ENCODE assay signal across 12 cellular contexts in the genomic region with DNA sequence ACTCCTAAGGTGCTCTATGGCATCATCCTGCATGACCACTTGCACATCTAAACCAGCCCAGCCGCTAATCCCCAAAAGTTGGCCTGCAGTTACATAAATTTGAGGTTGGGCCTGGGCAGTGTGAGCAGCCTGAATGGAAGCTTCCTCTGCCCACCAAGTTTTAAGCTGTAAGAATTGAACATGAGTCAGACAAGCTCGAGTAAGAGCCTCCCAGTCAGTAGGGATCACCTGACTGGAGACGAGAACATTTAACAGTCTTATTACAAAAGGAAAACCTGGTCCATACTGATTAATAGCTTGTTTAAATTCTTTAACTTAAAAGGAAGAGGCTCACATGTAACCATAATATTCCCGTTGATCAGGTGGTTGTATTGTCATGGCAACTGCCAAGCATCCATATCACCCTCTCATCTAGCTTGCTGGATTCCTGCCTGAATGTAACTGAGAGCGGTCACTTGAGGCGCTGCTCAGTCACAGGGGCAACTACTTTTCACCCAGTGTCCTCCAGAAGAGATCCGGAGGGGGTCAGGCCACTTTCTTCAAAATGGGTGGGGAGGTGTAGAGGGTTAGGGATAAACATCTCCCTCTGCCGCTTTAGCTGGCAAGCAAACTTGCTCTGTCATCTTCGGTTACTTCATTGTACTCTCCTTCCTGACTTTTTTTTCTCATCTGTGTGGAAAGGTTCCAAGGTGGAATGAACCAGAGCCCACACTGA. TPM values are rescaled to one million over a fixed set of nuclear protein-coding genes. Genes with fewer than 3 reads are reported as not detected.
DNase-seq lines count a peak whose midpoint lies in the region; ATAC-seq and TF ChIP-seq lines count a peak whose summit lies in the region.
"Had no signal": no experiment of that assay in that cellular context is flagged by ENCODE, and none has a peak within 500 bp of the region (broad histone marks: within the 10 kb centered on the region; RNA-seq: fewer than 3 reads in every experiment).

No MANE protein-coding gene starts in this region.

- H3K4me1 Mint-ChIP-seq in H9 (peaks cover 9 to 16% of the 10 kb centered on the region in 2 experiments), WTC11 (peaks cover 16% of the 10 kb centered on the region)
- H3K4me1 Mint-ChIP-seq in stimulated activated naive CD8-positive, alpha-beta T cell treated with anti-CD3 and anti-CD28 coated beads, Interleukin-15, amount 100 ng/mL, for 72 hours = no peaks in the 10 kb centered on the region

- DNase-seq in H9 = peak; percentile 41
- no peak for DNase-seq in WTC11 (ENCODE audit: low spot score)
- DNase-seq in hepatocyte (ENCODE audit: low spot score) = peak; percentile 26
- no peak for DNase-seq in HuH-7 (ENCODE audit: low spot score)
- no peak for DNase-seq in RWPE1 (ENCODE audit: low spot score)
- DNase-seq in stimulated activated naive CD8-positive, alpha-beta T cell treated with anti-CD3 and anti-CD28 coated beads, Interleukin-15, amount 100 ng/mL, for 72 hours = no peak
- DNase-seq: glutamatergic neuron, MM.1S had no signal

- ATAC-seq in WTC11 = peak; percentile 34; the same call in 1 of the 2 replicates
- no peak for ATAC-seq in HG02840 (IDR thresholded peaks at IDR 0.05; ENCODE audit: low FRiP score, unreplicated experiment)
- ATAC-seq in stimulated activated naive CD8-positive, alpha-beta T cell treated with anti-CD3 and anti-CD28 coated beads, Interleukin-15, amount 100 ng/mL, for 72 hours = no peak

- H4K8ac ChIP-seq in H9 (replicated peaks; ENCODE audit: insufficient read length, low read depth, low read length) = no peak overlapping the region

- no peak overlapping the region for H3T11ph ChIP-seq in H9 (ENCODE audit: low read length)

- H3K79me1 ChIP-seq in H9 (ENCODE audit: insufficient read depth, low read depth, low read length, poor library complexity, severe bottlenecking) = no peaks in the 10 kb centered on the region

- H2BK120ac ChIP-seq in H9 (ENCODE audit: low read depth, low read length, poor library complexity, severe bottlenecking) = no peak overlapping the region

- no peaks in the 10 kb centered on the region; a peak in 1 of 5 replicates for H3K9me3 Mint-ChIP-seq in H9
- H3K9me3 Mint-ChIP-seq in WTC11 = peaks cover 22% of the 10 kb centered on the region
- H3K9me3 Mint-ChIP-seq in stimulated activated naive CD8-positive, alpha-beta T cell treated with anti-CD3 and anti-CD28 coated beads, Interleukin-15, amount 100 ng/mL, for 72 hours = no peaks in the 10 kb centered on the region
- H3K9me3 Mint-ChIP-seq: activated T-helper 2 cell treated with anti-CD3 and anti-CD28 coated beads, Interferon-gamma antibody, Interleukin-2, Interleukin-4, amounts not matched to agents 10 μg/mL and 5 μg/mL and 100 μg/mL, durations not matched to agents 14 hours and 24 hours and 36 hours had no signal

- H2AK5ac ChIP-seq in H9 (ENCODE audit: insufficient read length, low read length) = no peak overlapping the region

- H3K27ac ChIP-seq in H9 (ENCODE audit: insufficient read length, low read depth, low read length) (no peak overlapping the region), hepatocyte (peak overlapping the region; percentile 68), RWPE1 (no peak overlapping the region)

- H2BK5ac ChIP-seq in H9 (ENCODE audit: insufficient read length, low read length) = no peak overlapping the region

- H3K79me2 ChIP-seq in H9 (ENCODE audit: insufficient read depth, low read length) (no peaks in the 10 kb centered on the region), hepatocyte (no peaks in the 10 kb centered on the region)

- H2BK20ac ChIP-seq in H9 (ENCODE audit: low read depth, low read length, poor library complexity, severe bottlenecking) = no peak overlapping the region

- H3K27ac Mint-ChIP-seq in H9 (no peak overlapping the region), WTC11 (no peak overlapping the region)
- H3K27ac Mint-ChIP-seq in stimulated activated naive CD8-positive, alpha-beta T cell treated with anti-CD3 and anti-CD28 coated beads, Interleukin-15, amount 100 ng/mL, for 72 hours = no peak overlapping the region
- H3K27ac Mint-ChIP-seq: activated T-helper 2 cell treated with anti-CD3 and anti-CD28 coated beads, Interferon-gamma antibody, Interleukin-2, Interleukin-4, amounts not matched to agents 10 μg/mL and 5 μg/mL and 100 μg/mL, durations not matched to agents 14 hours and 24 hours and 36 hours had no signal

- no peaks in the 10 kb centered on the region for H3K9me2 ChIP-seq in hepatocyte (replicated peaks; ENCODE audit: insufficient read depth)

- no peak overlapping the region for H4K91ac ChIP-seq in H9 (ENCODE audit: insufficient read length, low read depth, low read length)

- no CpG with 5 or more reads among the region's 9 CpGs for WGBS in H9 (ENCODE audit: extremely low coverage, insufficient read length, low lambda C conversion rate)
- 59% methylated on average over 9 of the region's 9 CpGs for WGBS in hepatocyte (ENCODE audit: low lambda C conversion rate, missing lambda C conversion rate)

- POLR2A ChIA-PET in WTC11 (lab: Charles Lee) = no interaction called here
- POLR2A ChIA-PET in RWPE1 (lab: Yijun Ruan, JAX; ENCODE audit: low non-redundant PET) = no interaction called here

- H3K14ac ChIP-seq in H9 (ENCODE audit: insufficient read depth, low read length) = no peak overlapping the region

- no peak overlapping the region for H3K9ac ChIP-seq in H9 (ENCODE audit: extremely low read depth, insufficient read length, low read length)
- H3K9ac ChIP-seq in skeletal muscle satellite cell (ENCODE audit: low read depth, low read length) = peak overlapping the region; percentile 36

- H3K4me3 ChIP-seq in hepatocyte (no peak overlapping the region), skeletal muscle satellite cell (ENCODE audit: low read length) (no peak overlapping the region)
- H3K4me3 ChIP-seq: skin epidermis had no signal

- H3K23me2 ChIP-seq in H9 (ENCODE audit: insufficient read length, low read depth, low read length, poor library complexity, severe bottlenecking) = no peaks in the 10 kb centered on the region

- H3K9me3 ChIP-seq in H9 (ENCODE audit: control insufficient read depth, low read depth, low read length) = no peaks in the 10 kb centered on the region
- no peaks in the 10 kb centered on the region for H3K9me3 ChIP-seq in hepatocyte (ENCODE audit: low read depth)
- H3K9me3 ChIP-seq in skeletal muscle satellite cell (replicated peaks; ENCODE audit: low read length) = no peaks in the 10 kb centered on the region

- H3K36me3 Mint-ChIP-seq in H9 (ENCODE audit: insufficient read depth in 1 of 3, low read depth in 3 of 3) (no peaks in the 10 kb centered on the region), WTC11 (no peaks in the 10 kb centered on the region; the same call in 1 of the 2 replicates)

- H3K36me3 ChIP-seq in hepatocyte (replicated peaks; ENCODE audit: insufficient read depth, low read depth) = no peaks in the 10 kb centered on the region
- H3K36me3 ChIP-seq in skeletal muscle satellite cell (ENCODE audit: insufficient read depth, low read length) = no peaks in the 10 kb centered on the region

- TF ChIP-seq CTCF in H9 (conservative IDR thresholded peaks at IDR 0.05) (peak; percentile 26; the same call in 2 of the 3 replicates), WTC11 (IDR thresholded peaks at IDR 0.05) (no peak), hepatocyte (IDR thresholded peaks at IDR 0.05; ENCODE audit: poor library complexity) (no peak), RWPE1 (conservative IDR thresholded peaks at IDR 0.05; ENCODE audit: low read depth) (no peak)

- no peak overlapping the region for H2AFZ ChIP-seq in H9 (ENCODE audit: low read length)
- no peak overlapping the region for H2AFZ ChIP-seq in hepatocyte

- H3K18ac ChIP-seq in H9 (ENCODE audit: insufficient read length, low read depth, low read length) = no peak overlapping the region

- H3K4me3 Mint-ChIP-seq in H9 (no peak overlapping the region), WTC11 (no peak overlapping the region)
- no peak overlapping the region for H3K4me3 Mint-ChIP-seq in stimulated activated naive CD8-positive, alpha-beta T cell treated with anti-CD3 and anti-CD28 coated beads, Interleukin-15, amount 100 ng/mL, for 72 hours

- H3K4me2 ChIP-seq in H9 (ENCODE audit: insufficient read depth, insufficient read length, low read length) (no peak overlapping the region), hepatocyte (peak overlapping the region; percentile 50), skeletal muscle satellite cell (ENCODE audit: low read length) (peak overlapping the region; percentile 37)

- H2BK12ac ChIP-seq in H9 (ENCODE audit: insufficient read length, low read depth, low read length) = no peak overlapping the region

- peaks cover 3% of the 10 kb centered on the region; the same call in 1 of the 2 replicates for H3K4me1 ChIP-seq in H9 (ENCODE audit: insufficient read depth, low read length)
- H3K4me1 ChIP-seq in hepatocyte (ENCODE audit: insufficient read depth) = peaks cover 21% of the 10 kb centered on the region
- peaks cover 29% of the 10 kb centered on the region for H3K4me1 ChIP-seq in skeletal muscle satellite cell (ENCODE audit: control insufficient read depth, insufficient read depth, low read length)

- no peak overlapping the region for H4K5ac ChIP-seq in H9 (ENCODE audit: insufficient read length, low read depth, low read length)

- no peak overlapping the region for H2BK15ac ChIP-seq in H9 (ENCODE audit: low read depth, low read length)

- no peak overlapping the region for H3K4ac ChIP-seq in H9 (ENCODE audit: low read depth, low read length)

- H4K20me1 ChIP-seq in H9 (ENCODE audit: control insufficient read depth, insufficient read depth, insufficient read length) (no peaks in the 10 kb centered on the region), hepatocyte (ENCODE audit: insufficient read depth, poor library complexity, severe bottlenecking) (no peaks in the 10 kb centered on the region)

- no peak overlapping the region for H3K56ac ChIP-seq in H9 (ENCODE audit: insufficient read length, low read depth, low read length)

- H3K27me3 Mint-ChIP-seq in H9 (ENCODE audit: low read depth) (peaks cover 2% of the 10 kb centered on the region; the same call in 1 of the 2 replicates), WTC11 (ENCODE audit: low read depth) (peaks cover 6% of the 10 kb centered on the region)
- H3K27me3 Mint-ChIP-seq in stimulated activated naive CD8-positive, alpha-beta T cell treated with anti-CD3 and anti-CD28 coated beads, Interleukin-15, amount 100 ng/mL, for 72 hours = peaks cover 8% of the 10 kb centered on the region

- no peak overlapping the region for H3K23ac ChIP-seq in H9 (ENCODE audit: insufficient read length, low read depth, low read length)

- CTCF ChIA-PET in WTC11 (lab: Charles Lee) (interaction anchor here (1.0 to 3.7 kb wide), 5 partner anchors 8 to 364 kb away, joined by 5 to 18 read pairs (median 7); no protein-coding TSS in a partner anchor), RWPE1 (lab: Yijun Ruan, JAX) (interaction anchor here (0.7 to 1.0 kb wide), 2 partner anchors 8 to 198 kb away, joined by 3 read pairs; no protein-coding TSS in a partner anchor)

- H3K27me3 ChIP-seq in H9 (ENCODE audit: insufficient read depth, low read length) = no peaks in the 10 kb centered on the region
- H3K27me3 ChIP-seq in hepatocyte = no peaks in the 10 kb centered on the region
- H3K27me3 ChIP-seq in skeletal muscle satellite cell (ENCODE audit: control insufficient read depth, insufficient read depth, low read length) = no peaks in the 10 kb centered on the region

RNA-seq across cellular contexts. Expression of a gene that starts 56.6 kb away (rescaled TPM):
- total RNA-seq in H9 (2021) = 366 and 367 TPM in 2 replicates
- total RNA-seq in WTC11 (2021) = 288 to 306 TPM (median 288 TPM) in 3 replicates
- total RNA-seq in hepatocyte = 169 and 176 TPM in 2 replicates
- polyA plus RNA-seq in hepatocyte = 177 and 179 TPM in 2 replicates
- 277 and 319 TPM in 2 replicates for total RNA-seq in skeletal muscle satellite cell (2012; rRNA removed)

Comparison
In these comparisons a context has a peak if more than half of its experiments do, and no peak if none do; other contexts are left out.
1. DNase-seq: peak in H9 (single experiment) and hepatocyte (single experiment); none in WTC11 (single experiment), HuH-7 (single experiment), RWPE1 (single experiment) and stimulated activated naive CD8-positive, alpha-beta T cell treated with anti-CD3 and anti-CD28 coated beads, Interleukin-15, amount 100 ng/mL, for 72 hours (0 of 2).